In genomic region chr12:31362759-31363415, GRCh38 we compare ENCODE assay signal across 9 cellular contexts. TPM values are rescaled to one million over a fixed set of nuclear protein-coding genes. Genes with fewer than 3 reads are reported as not detected.
A peak's percentile ranks its signal among the peaks of the same experiment; 100 is the strongest.
DNase-seq lines count a peak whose midpoint lies in the region; ATAC-seq, FAIRE-seq and TF ChIP-seq lines count a peak whose summit lies in the region.
"Had no signal": no experiment of that assay in that cellular context is flagged by ENCODE, and none has a peak within 500 bp of the region (broad histone marks: within the 10 kb centered on the region; RNA-seq: fewer than 3 reads in every experiment).

No MANE protein-coding gene starts in this region.

- H3K9me3 ChIP-seq in BLaER1 (no peaks in the 10 kb centered on the region), keratinocyte (ENCODE audit: control insufficient read depth, low read depth, low read length) (no peaks in the 10 kb centered on the region)
- H3K9me3 ChIP-seq: thoracic aorta had no signal

- peaks cover 2% of the 10 kb centered on the region for H3K27me3 Mint-ChIP-seq in activated CD4-positive, alpha-beta T cell treated with anti-CD3 and anti-CD28 coated beads, Interleukin-2, amount 10 ng/mL, durations not matched to agents 7 days and 5 days

- no peaks in the 10 kb centered on the region for H3K9me1 ChIP-seq in keratinocyte (ENCODE audit: control insufficient read depth, extremely low read depth, insufficient read depth, low read length)

- H4K20me1 ChIP-seq in BLaER1 (no peaks in the 10 kb centered on the region), keratinocyte (ENCODE audit: control insufficient read depth, extremely low read depth, insufficient read depth, low read length) (no peaks in the 10 kb centered on the region)

- H3K36me3 Mint-ChIP-seq in activated CD4-positive, alpha-beta T cell treated with anti-CD3 and anti-CD28 coated beads, Interleukin-2, amount 10 ng/mL, durations not matched to agents 7 days and 5 days (ENCODE audit: low read depth) = no peaks in the 10 kb centered on the region

- no peak for DNase-seq in GM18507 (ENCODE audit: extremely low spot score, insufficient read length, low read depth)
- DNase-seq in NCI-H146 (lab: John Stamatoyannopoulos, UW) = peak; percentile 85
- DNase-seq in activated CD4-positive, alpha-beta T cell treated with anti-CD3 and anti-CD28 coated beads, Interleukin-2, amount 10 ng/mL, durations not matched to agents 7 days and 5 days = peak; percentile 63
- DNase-seq in keratinocyte (ENCODE audit: low read depth, low spot score) = no peak
- no peak for DNase-seq in RKO (ENCODE audit: low spot score)
- DNase-seq in foreskin melanocyte = no peak

- FAIRE-seq in GM18507 (lab: Jason Lieb, UNC) (peak; percentile 68), keratinocyte (lab: Jason Lieb, UNC) (no peak)

- no peaks in the 10 kb centered on the region for H3K9me3 Mint-ChIP-seq in activated CD4-positive, alpha-beta T cell treated with anti-CD3 and anti-CD28 coated beads, Interleukin-2, amount 10 ng/mL, durations not matched to agents 7 days and 5 days

- dilution Hi-C loops in keratinocyte (cut with MboI; ENCODE audit: extremely low pct_ligation_motif_present, low sequenced_read_pairs) = no loop called here

- CTCF ChIA-PET in activated CD4-positive, alpha-beta T cell treated with anti-CD3 and anti-CD28 coated beads, Interleukin-2, amount 10 ng/mL, durations not matched to agents 7 days and 5 days (lab: Charles Lee) = interaction anchor here (0.9 kb wide), 2 partner anchors 37 to 91 kb away, joined by 3 to 4 read pairs; partner anchors contain the start of gene SINHCAF

- no peaks in the 10 kb centered on the region for H3K27me3 ChIP-seq in BLaER1
- H3K27me3 ChIP-seq in keratinocyte (ENCODE audit: control insufficient read depth, extremely low read depth, insufficient read depth, low read length) = no peaks in the 10 kb centered on the region

- peaks cover 25% of the 10 kb centered on the region for H3K4me1 Mint-ChIP-seq in activated CD4-positive, alpha-beta T cell treated with anti-CD3 and anti-CD28 coated beads, Interleukin-2, amount 10 ng/mL, durations not matched to agents 7 days and 5 days

- peak in 1 of 3 experiments; percentile 17 for TF ChIP-seq CTCF in keratinocyte (optimal IDR thresholded peaks at IDR 0.05 in 1 of 3, IDR thresholded peaks at IDR 0.05 in 1 of 3, conservative IDR thresholded peaks at IDR 0.05 in 1 of 3; ENCODE audit: extremely low read depth in 1 of 3, insufficient read depth in 2 of 3, low read length in 3 of 3)

- POLR2A ChIA-PET in activated CD4-positive, alpha-beta T cell treated with anti-CD3 and anti-CD28 coated beads, Interleukin-2, amount 10 ng/mL, durations not matched to agents 7 days and 5 days (lab: Charles Lee) = no interaction called here

- peak; percentile 69 for ATAC-seq in HG02840 (IDR thresholded peaks at IDR 0.05; ENCODE audit: low FRiP score, unreplicated experiment)

- peak overlapping the region; percentile 37 for H3K9ac ChIP-seq in BLaER1
- peak overlapping the region; percentile 61 for H3K9ac ChIP-seq in keratinocyte (ENCODE audit: control insufficient read depth, extremely low read depth, insufficient read depth, low read length)

- H3K27ac ChIP-seq in BLaER1 = peak overlapping the region; percentile 71
- H3K27ac ChIP-seq in keratinocyte (ENCODE audit: control insufficient read depth, insufficient read depth, low read length) = peak overlapping the region; percentile 39
- H3K27ac ChIP-seq: thoracic aorta had no signal

- H3K79me2 ChIP-seq in keratinocyte (ENCODE audit: control insufficient read depth, insufficient read depth, low read length) = no peaks in the 10 kb centered on the region

- no peaks in the 10 kb centered on the region for H3K36me3 ChIP-seq in BLaER1
- no peaks in the 10 kb centered on the region for H3K36me3 ChIP-seq in keratinocyte (ENCODE audit: control insufficient read depth in 2 of 2, extremely low read depth in 1 of 2, insufficient read depth in 2 of 2, low read length in 2 of 2)
- H3K36me3 ChIP-seq: thoracic aorta had no signal

- H3K4me1 ChIP-seq in BLaER1 (peaks cover 21% of the 10 kb centered on the region), keratinocyte (ENCODE audit: control insufficient read depth, extremely low read depth, insufficient read depth, low read length) (peaks cover 22% of the 10 kb centered on the region)

- peak overlapping the region; percentile 91 for H2AFZ ChIP-seq in keratinocyte (ENCODE audit: control insufficient read depth, low read length)

- H3K4me3 ChIP-seq in BLaER1 = no peak overlapping the region
- peak overlapping the region in 2 of 3 experiments; percentile 60 for H3K4me3 ChIP-seq in keratinocyte (ENCODE audit: control insufficient read depth in 2 of 3, extremely low read depth in 1 of 3, insufficient read depth in 2 of 3, low read depth in 1 of 3, low read length in 3 of 3)
- H3K4me3 ChIP-seq: thoracic aorta had no signal

- peak overlapping the region; percentile 93 for H3K27ac Mint-ChIP-seq in activated CD4-positive, alpha-beta T cell treated with anti-CD3 and anti-CD28 coated beads, Interleukin-2, amount 10 ng/mL, durations not matched to agents 7 days and 5 days

- peak overlapping the region; percentile 72 for H3K4me2 ChIP-seq in BLaER1
- H3K4me2 ChIP-seq in keratinocyte (ENCODE audit: control insufficient read depth, extremely low read depth, insufficient read depth, low read depth, low read length) = peak overlapping the region; percentile 95

- peak overlapping the region; percentile 42 for H3K4me3 Mint-ChIP-seq in activated CD4-positive, alpha-beta T cell treated with anti-CD3 and anti-CD28 coated beads, Interleukin-2, amount 10 ng/mL, durations not matched to agents 7 days and 5 days

RNA-seq across cellular contexts. Expression of gene SINHCAF, which starts 36.9 kb away (rescaled TPM):
- 10 to 100 TPM; 91.3 to 92.3 TPM for total RNA-seq in activated CD4-positive, alpha-beta T cell treated with anti-CD3 and anti-CD28 coated beads, Interleukin-2, amount 10 ng/mL, durations not matched to agents 7 days and 5 days
- polyA plus RNA-seq in keratinocyte = 32.2 to 57.4 TPM (median 40.8 TPM) in 3 replicates
- polyA plus RNA-seq in keratinocyte (2011; ENCODE audit: low read depth) = 27.0 TPM
- 42.9 and 103 TPM in 2 replicates for polyA plus RNA-seq in keratinocyte (2011; cell fraction: cytosol; rRNA removed)
- 42.7 and 57.4 TPM in 2 replicates for polyA plus RNA-seq in keratinocyte (2011; cell fraction: nucleus; rRNA removed)
- 30.9 and 33.9 TPM in 2 replicates for polyA plus RNA-seq in keratinocyte (2012; ENCODE audit: low replicate concordance)
- 7.0 to 31.0 TPM (median 19.7 TPM) in 3 replicates for polyA minus RNA-seq in keratinocyte
- 32.2 TPM for polyA minus RNA-seq in keratinocyte (2011; cell fraction: cytosol; rRNA and poly(A)+ RNA removed)
- 18.3 and 30.1 TPM in 2 replicates for polyA minus RNA-seq in keratinocyte (2011; cell fraction: nucleus; rRNA and poly(A)+ RNA removed)

Comparison
In these comparisons a context has a peak if more than half of its experiments do, and no peak if none do; other contexts are left out.
1. DNase-seq: peak in NCI-H146 (single experiment) and activated CD4-positive, alpha-beta T cell treated with anti-CD3 and anti-CD28 coated beads, Interleukin-2, amount 10 ng/mL, durations not matched to agents 7 days and 5 days (single experiment); none in GM18507 (single experiment), keratinocyte (single experiment), RKO (single experiment) and foreskin melanocyte (single experiment).